Comparison of ENCODE assay signal across 40 cellular contexts in genomic region chr1:152728986-152729385, GRCh38. TPM values are rescaled to one million over a fixed set of nuclear protein-coding genes. Genes with fewer than 3 reads are reported as not detected.
"Had no signal": no experiment of that assay in that cellular context is flagged by ENCODE, and none has a peak within 500 bp of the region (broad histone marks: within the 10 kb centered on the region; RNA-seq: fewer than 3 reads in every experiment).

No MANE protein-coding gene starts in this region.

- H3K27me3 ChIP-seq: adrenal gland, ascending aorta, body of pancreas, brain microvascular endothelial cell, cardiac muscle cell had no signal

- H3K4me1 ChIP-seq: adrenal gland, ascending aorta, body of pancreas, breast epithelium had no signal

- H3K27ac ChIP-seq: adrenal gland, ascending aorta, body of pancreas, brain microvascular endothelial cell, breast epithelium, cardiac muscle cell had no signal

- H3K9me3 ChIP-seq: adrenal gland, ascending aorta, body of pancreas, breast epithelium had no signal

- H3K4me3 ChIP-seq: adrenal gland, ascending aorta, body of pancreas, breast epithelium, cardiac muscle cell had no signal

- DNase-seq: activated effector memory CD4-positive, alpha-beta T cell treated with anti-CD3 and anti-CD28 coated beads, Interleukin-2, amount 50 U/mL, for 16 hours; activated effector memory CD4-positive, alpha-beta T cell treated with Interleukin-2 at 50 U/mL for 16 hours; activated gamma-delta T cell; activated gamma-delta T cell treated with Interleukin-2 at 50 U/mL for 16 hours; activated naive CD4-positive, alpha-beta T cell; activated naive CD4-positive, alpha-beta T cell treated with anti-CD3 and anti-CD28 coated beads for 36 hours; activated naive CD4-positive, alpha-beta T cell treated with anti-CD3 and anti-CD28 coated beads, Interleukin-2, amount 10 ng/mL, durations not matched to agents 7 days and 5 days; activated naive CD4-positive, alpha-beta T cell treated with anti-CD3 and anti-CD28 coated beads, Interleukin-2, amount 50 U/mL, for 16 hours; activated naive CD4-positive, alpha-beta T cell treated with Interleukin-2 at 50 U/mL for 16 hours; activated naive CD8-positive, alpha-beta T cell treated with anti-CD3 and anti-CD28 coated beads for 36 hours; activated naive CD8-positive, alpha-beta T cell treated with anti-CD3 and anti-CD28 coated beads, Interleukin-2, amount 10 ng/mL, durations not matched to agents 7 days and 5 days; activated naive CD8-positive, alpha-beta T cell treated with anti-CD3 and anti-CD28 coated beads, Interleukin-2, amount 50 U/mL, for 24 hours; activated T-cell treated with anti-CD3 and anti-CD28 coated beads, Interleukin-2, amount 50 U/mL, for 1 hour; activated T-cell treated with anti-CD3 and anti-CD28 coated beads, Interleukin-2, amount 50 U/mL, for 24 hours; activated T-cell treated with anti-CD3 and anti-CD28 coated beads, Interleukin-2, amount 50 U/mL, for 4 hours; activated T-cell treated with anti-CD3 and anti-CD28 coated beads, Interleukin-2, amount 50 U/mL, for 48 hours; activated T-cell treated with anti-CD3 and anti-CD28 coated beads, Interleukin-2, amount 50 U/mL, for 72 hours; adrenal gland; amniotic stem cell; amygdala; anterior cingulate cortex; aorta; body of pancreas; brain microvascular endothelial cell; caudate nucleus; central memory CD4-positive, alpha-beta T cell; cerebellar nuclear complex had no signal

- H3K36me3 ChIP-seq: adrenal gland, ascending aorta, brain microvascular endothelial cell, breast epithelium, cardiac muscle cell had no signal

- ATAC-seq: activated naive CD4-positive, alpha-beta T cell treated with anti-CD3 and anti-CD28 coated beads, Interleukin-2, amount 50 U/mL, for 72 hours; activated naive CD8-positive, alpha-beta T cell treated with anti-CD3 and anti-CD28 coated beads, Interleukin-2, amount 50 U/mL, for 24 hours; activated T-cell treated with anti-CD3 and anti-CD28 coated beads, Interleukin-2, amount 50 U/mL, for 4 hours; activated T-cell treated with anti-CD3 and anti-CD28 coated beads, Interleukin-2, amount 50 U/mL, for 72 hours; activated T-helper 17 cell treated with anti-CD3 and anti-CD28 coated beads, Interleukin-2, amount 50 U/mL, for 72 hours; body of pancreas had no signal

RNA-seq across cellular contexts. Expression of gene LCE4A, which starts 21.0 kb away (rescaled TPM):
- total RNA-seq: activated naive CD4-positive, alpha-beta T cell treated with anti-CD3 and anti-CD28 coated beads for 36 hours; activated naive CD4-positive, alpha-beta T cell treated with anti-CD3 and anti-CD28 coated beads, Interleukin-2, amount 50 U/mL, for 72 hours; activated naive CD8-positive, alpha-beta T cell treated with anti-CD3 and anti-CD28 coated beads for 36 hours; activated naive CD8-positive, alpha-beta T cell treated with anti-CD3 and anti-CD28 coated beads, Interleukin-2, amount 10 ng/mL, durations not matched to agents 7 days and 5 days; activated T-cell treated with anti-CD3 and anti-CD28 coated beads, Interleukin-2, amount 50 U/mL, for 4 hours; activated T-cell treated with anti-CD3 and anti-CD28 coated beads, Interleukin-2, amount 50 U/mL, for 72 hours; activated T-helper 1 cell treated with anti-CD3 and anti-CD28 coated beads, Interleukin-12 subunit alpha, Interleukin-12 subunit beta, Interleukin-2, Interleukin-4 antibody, amounts not matched to agents 30 ng/mL and 10 ng/mL and 1 ng/mL, durations not matched to agents 14 hours and 24 hours and 36 hours; activated T-helper 17 cell treated with anti-CD3 and anti-CD28 coated beads, Interleukin-2, amount 50 U/mL, for 72 hours; activated T-helper 2 cell treated with anti-CD3 and anti-CD28 coated beads, Interferon-gamma antibody, Interleukin-2, Interleukin-4, amounts not matched to agents 10 μg/mL and 5 μg/mL and 100 μg/mL, durations not matched to agents 14 hours and 24 hours and 36 hours; adrenal gland; aorta; ascending aorta; astrocyte; body of pancreas; breast epithelium; bronchial epithelial cell; cardiac muscle cell; cardiac septum; cerebellum; chondrocyte had no signal
- polyA plus RNA-seq: adipose tissue, adrenal gland, aorta, cardiac muscle cell had no signal

RNA-seq across cellular contexts. Expression of gene KPRP, which starts 28.8 kb away (rescaled TPM):
- total RNA-seq: activated naive CD4-positive, alpha-beta T cell treated with anti-CD3 and anti-CD28 coated beads for 36 hours; activated naive CD4-positive, alpha-beta T cell treated with anti-CD3 and anti-CD28 coated beads, Interleukin-2, amount 50 U/mL, for 72 hours; activated naive CD8-positive, alpha-beta T cell treated with anti-CD3 and anti-CD28 coated beads for 36 hours; activated naive CD8-positive, alpha-beta T cell treated with anti-CD3 and anti-CD28 coated beads, Interleukin-2, amount 10 ng/mL, durations not matched to agents 7 days and 5 days; activated T-cell treated with anti-CD3 and anti-CD28 coated beads, Interleukin-2, amount 50 U/mL, for 4 hours; activated T-cell treated with anti-CD3 and anti-CD28 coated beads, Interleukin-2, amount 50 U/mL, for 72 hours; activated T-helper 1 cell treated with anti-CD3 and anti-CD28 coated beads, Interleukin-12 subunit alpha, Interleukin-12 subunit beta, Interleukin-2, Interleukin-4 antibody, amounts not matched to agents 30 ng/mL and 10 ng/mL and 1 ng/mL, durations not matched to agents 14 hours and 24 hours and 36 hours; activated T-helper 17 cell treated with anti-CD3 and anti-CD28 coated beads, Interleukin-2, amount 50 U/mL, for 72 hours; activated T-helper 2 cell treated with anti-CD3 and anti-CD28 coated beads, Interferon-gamma antibody, Interleukin-2, Interleukin-4, amounts not matched to agents 10 μg/mL and 5 μg/mL and 100 μg/mL, durations not matched to agents 14 hours and 24 hours and 36 hours; adrenal gland; aorta; ascending aorta; astrocyte; body of pancreas; breast epithelium; bronchial epithelial cell; cardiac muscle cell; cardiac septum; cerebellum; chondrocyte had no signal
- polyA plus RNA-seq: adipose tissue, adrenal gland, aorta, cardiac muscle cell had no signal

RNA-seq across cellular contexts. Expression of gene LCE2A, which starts 30.8 kb away (rescaled TPM):
- total RNA-seq: activated naive CD4-positive, alpha-beta T cell treated with anti-CD3 and anti-CD28 coated beads for 36 hours; activated naive CD4-positive, alpha-beta T cell treated with anti-CD3 and anti-CD28 coated beads, Interleukin-2, amount 50 U/mL, for 72 hours; activated naive CD8-positive, alpha-beta T cell treated with anti-CD3 and anti-CD28 coated beads for 36 hours; activated naive CD8-positive, alpha-beta T cell treated with anti-CD3 and anti-CD28 coated beads, Interleukin-2, amount 10 ng/mL, durations not matched to agents 7 days and 5 days; activated T-cell treated with anti-CD3 and anti-CD28 coated beads, Interleukin-2, amount 50 U/mL, for 4 hours; activated T-cell treated with anti-CD3 and anti-CD28 coated beads, Interleukin-2, amount 50 U/mL, for 72 hours; activated T-helper 1 cell treated with anti-CD3 and anti-CD28 coated beads, Interleukin-12 subunit alpha, Interleukin-12 subunit beta, Interleukin-2, Interleukin-4 antibody, amounts not matched to agents 30 ng/mL and 10 ng/mL and 1 ng/mL, durations not matched to agents 14 hours and 24 hours and 36 hours; activated T-helper 17 cell treated with anti-CD3 and anti-CD28 coated beads, Interleukin-2, amount 50 U/mL, for 72 hours; activated T-helper 2 cell treated with anti-CD3 and anti-CD28 coated beads, Interferon-gamma antibody, Interleukin-2, Interleukin-4, amounts not matched to agents 10 μg/mL and 5 μg/mL and 100 μg/mL, durations not matched to agents 14 hours and 24 hours and 36 hours; adrenal gland; aorta; ascending aorta; astrocyte; body of pancreas; breast epithelium; bronchial epithelial cell; cardiac muscle cell; cardiac septum; cerebellum; chondrocyte had no signal
- polyA plus RNA-seq: adipose tissue, adrenal gland, aorta, cardiac muscle cell had no signal

RNA-seq across cellular contexts. Expression of gene LCE2B, which starts 43.1 kb away (rescaled TPM):
- total RNA-seq: activated naive CD4-positive, alpha-beta T cell treated with anti-CD3 and anti-CD28 coated beads for 36 hours; activated naive CD4-positive, alpha-beta T cell treated with anti-CD3 and anti-CD28 coated beads, Interleukin-2, amount 50 U/mL, for 72 hours; activated naive CD8-positive, alpha-beta T cell treated with anti-CD3 and anti-CD28 coated beads for 36 hours; activated naive CD8-positive, alpha-beta T cell treated with anti-CD3 and anti-CD28 coated beads, Interleukin-2, amount 10 ng/mL, durations not matched to agents 7 days and 5 days; activated T-cell treated with anti-CD3 and anti-CD28 coated beads, Interleukin-2, amount 50 U/mL, for 4 hours; activated T-cell treated with anti-CD3 and anti-CD28 coated beads, Interleukin-2, amount 50 U/mL, for 72 hours; activated T-helper 1 cell treated with anti-CD3 and anti-CD28 coated beads, Interleukin-12 subunit alpha, Interleukin-12 subunit beta, Interleukin-2, Interleukin-4 antibody, amounts not matched to agents 30 ng/mL and 10 ng/mL and 1 ng/mL, durations not matched to agents 14 hours and 24 hours and 36 hours; activated T-helper 17 cell treated with anti-CD3 and anti-CD28 coated beads, Interleukin-2, amount 50 U/mL, for 72 hours; activated T-helper 2 cell treated with anti-CD3 and anti-CD28 coated beads, Interferon-gamma antibody, Interleukin-2, Interleukin-4, amounts not matched to agents 10 μg/mL and 5 μg/mL and 100 μg/mL, durations not matched to agents 14 hours and 24 hours and 36 hours; adrenal gland; aorta; ascending aorta; astrocyte; body of pancreas; breast epithelium; bronchial epithelial cell; cardiac muscle cell; cardiac septum; cerebellum; chondrocyte had no signal
- polyA plus RNA-seq: adipose tissue, adrenal gland, aorta, cardiac muscle cell had no signal

RNA-seq across cellular contexts. Expression of gene LCE1F, which starts 46.0 kb away (rescaled TPM):
- total RNA-seq: activated naive CD4-positive, alpha-beta T cell treated with anti-CD3 and anti-CD28 coated beads for 36 hours; activated naive CD4-positive, alpha-beta T cell treated with anti-CD3 and anti-CD28 coated beads, Interleukin-2, amount 50 U/mL, for 72 hours; activated naive CD8-positive, alpha-beta T cell treated with anti-CD3 and anti-CD28 coated beads for 36 hours; activated naive CD8-positive, alpha-beta T cell treated with anti-CD3 and anti-CD28 coated beads, Interleukin-2, amount 10 ng/mL, durations not matched to agents 7 days and 5 days; activated T-cell treated with anti-CD3 and anti-CD28 coated beads, Interleukin-2, amount 50 U/mL, for 4 hours; activated T-cell treated with anti-CD3 and anti-CD28 coated beads, Interleukin-2, amount 50 U/mL, for 72 hours; activated T-helper 1 cell treated with anti-CD3 and anti-CD28 coated beads, Interleukin-12 subunit alpha, Interleukin-12 subunit beta, Interleukin-2, Interleukin-4 antibody, amounts not matched to agents 30 ng/mL and 10 ng/mL and 1 ng/mL, durations not matched to agents 14 hours and 24 hours and 36 hours; activated T-helper 17 cell treated with anti-CD3 and anti-CD28 coated beads, Interleukin-2, amount 50 U/mL, for 72 hours; activated T-helper 2 cell treated with anti-CD3 and anti-CD28 coated beads, Interferon-gamma antibody, Interleukin-2, Interleukin-4, amounts not matched to agents 10 μg/mL and 5 μg/mL and 100 μg/mL, durations not matched to agents 14 hours and 24 hours and 36 hours; adrenal gland; aorta; ascending aorta; astrocyte; body of pancreas; breast epithelium; bronchial epithelial cell; cardiac muscle cell; cardiac septum; cerebellum; chondrocyte had no signal
- polyA plus RNA-seq: adipose tissue, adrenal gland, aorta, cardiac muscle cell had no signal
